In the genomic region with DNA sequence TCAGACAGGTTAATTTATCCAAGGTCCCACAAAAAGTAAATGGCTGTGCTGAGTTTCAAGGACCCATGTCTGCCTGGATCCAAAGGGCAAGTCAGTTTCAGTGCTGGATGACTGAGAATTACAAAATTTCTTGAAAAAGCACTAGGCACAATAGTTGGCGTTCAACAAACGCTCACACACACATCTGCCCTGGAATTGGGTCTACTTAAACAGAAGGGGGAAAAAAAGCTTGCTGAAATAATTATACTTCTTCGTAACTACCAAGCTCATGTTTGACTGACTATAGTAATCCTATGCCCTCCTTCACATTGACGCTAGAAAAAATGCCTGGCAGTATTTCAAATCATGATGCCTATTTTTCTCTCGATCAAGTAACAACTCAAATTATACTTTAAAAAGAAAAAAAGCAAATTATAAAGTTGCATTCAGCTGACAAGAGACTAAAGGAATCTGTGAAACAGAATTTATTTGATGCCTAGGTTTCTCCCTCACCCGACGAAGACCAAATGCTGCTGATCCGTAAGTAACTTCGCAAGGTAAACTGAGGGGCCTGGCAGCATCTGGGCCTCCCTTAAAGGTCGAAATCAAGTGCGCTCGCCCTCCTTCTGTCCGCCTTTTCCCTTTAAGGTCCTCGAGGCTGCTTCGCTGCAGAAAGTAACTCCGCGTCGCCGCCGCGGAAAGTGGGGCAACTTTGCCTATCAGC, we compare ENCODE assay signal across 8 cellular contexts. TPM values are rescaled to one million over a fixed set of nuclear protein-coding genes. Genes with fewer than 3 reads are reported as not detected.
DNase-seq lines count a peak whose midpoint lies in the region; ATAC-seq and TF ChIP-seq lines count a peak whose summit lies in the region.

No MANE protein-coding gene starts in this region.

- H3K4me2 ChIP-seq in KMS-11: peak overlapping the region; percentile 88

- peaks cover 38% of the 10 kb centered on the region for H3K79me2 ChIP-seq in KMS-11 (ENCODE audit: insufficient read depth, low read depth)

- DNase-seq in CD4-positive, CD25-positive, alpha-beta regulatory T cell: peak in 2 of 3 donors; percentile 6 to 8
- DNase-seq in lower leg skin (ENCODE audit: low spot score in 2 of 2) (no peak), type B pancreatic cell (ENCODE audit: extremely low spot score, unreplicated experiment) (no peak), iPS-NIHi7 (ENCODE audit: extremely low spot score) (no peak)
- DNase-seq in activated CD4-positive, alpha-beta T cell treated with anti-CD3 and anti-CD28 coated beads, Interleukin-2, amount 50 U/mL, for 4 hours: no peak

- no peak for ATAC-seq in CD4-positive, CD25-positive, alpha-beta regulatory T cell (ENCODE audit: low read depth in 2 of 2)
- ATAC-seq in HG02852 (IDR thresholded peaks at IDR 0.05; ENCODE audit: unreplicated experiment): no peak

- no peaks in the 10 kb centered on the region for H3K27me3 ChIP-seq in CD4-positive, CD25-positive, alpha-beta regulatory T cell (ENCODE audit: control insufficient read depth, insufficient read depth, low read length)
- no peaks in the 10 kb centered on the region for H3K27me3 ChIP-seq in KMS-11 (ENCODE audit: insufficient read depth, low read depth)

- peaks cover 13% of the 10 kb centered on the region for H3K27me3 Mint-ChIP-seq in CD4-positive, CD25-positive, alpha-beta regulatory T cell
- H3K27me3 Mint-ChIP-seq in brain (peaks cover 16% of the 10 kb centered on the region), type B pancreatic cell (no peaks in the 10 kb centered on the region)

- WGBS in lower leg skin, 2 donors: 6 to 8% methylated on average over 21 of the region's 21 CpGs

- H3K4me3 Mint-ChIP-seq in CD4-positive, CD25-positive, alpha-beta regulatory T cell: peak overlapping the region; percentile 91 to 100 (median 100)
- peak overlapping the region; percentile 91 to 98 (median 98) for H3K4me3 Mint-ChIP-seq in brain
- peak overlapping the region; percentile 98 for H3K4me3 Mint-ChIP-seq in type B pancreatic cell

- peaks cover 23% of the 10 kb centered on the region for H3K4me1 ChIP-seq in CD4-positive, CD25-positive, alpha-beta regulatory T cell (ENCODE audit: control insufficient read depth, insufficient read depth, low read length, poor library complexity, severe bottlenecking)
- H3K4me1 ChIP-seq in KMS-11 (ENCODE audit: low read depth, poor library complexity, severe bottlenecking): peaks cover 35% of the 10 kb centered on the region

- peaks cover 2% of the 10 kb centered on the region; the same call in 1 of the 2 replicates for H4K20me1 ChIP-seq in KMS-11 (ENCODE audit: insufficient read depth)

- H3K4me3 ChIP-seq in CD4-positive, CD25-positive, alpha-beta regulatory T cell (ENCODE audit: low read depth, low read length): peak overlapping the region; percentile 72
- H3K4me3 ChIP-seq in KMS-11 (IDR thresholded peaks at IDR 0.05; ENCODE audit: insufficient read depth, low read depth, low read length) (no peak overlapping the region), lower leg skin (ENCODE audit: low read depth, poor library complexity, severe bottlenecking) (peak overlapping the region; percentile 53)

- no peaks in the 10 kb centered on the region for H3K9me3 ChIP-seq in CD4-positive, CD25-positive, alpha-beta regulatory T cell (ENCODE audit: control insufficient read depth in 2 of 2, low read length in 2 of 2)

- peak overlapping the region; percentile 94 for H3K9ac ChIP-seq in KMS-11

- H3K27ac ChIP-seq in CD4-positive, CD25-positive, alpha-beta regulatory T cell (ENCODE audit: insufficient read depth, low read length, poor library complexity, severe bottlenecking): peak overlapping the region; percentile 92
- peak overlapping the region; percentile 98 for H3K27ac ChIP-seq in KMS-11

- H3K4me1 Mint-ChIP-seq in CD4-positive, CD25-positive, alpha-beta regulatory T cell: peaks cover 18 to 44% (median 23%) of the 10 kb centered on the region in 4 donors
- H3K4me1 Mint-ChIP-seq in brain (peaks cover 37% of the 10 kb centered on the region), type B pancreatic cell (ENCODE audit: unreplicated experiment) (peaks cover 18% of the 10 kb centered on the region)

- TF ChIP-seq CTCF in KMS-11 (conservative IDR thresholded peaks at IDR 0.05; ENCODE audit: low read depth, low read length) (no peak), brain (conservative IDR thresholded peaks at IDR 0.05) (no peak), lower leg skin (IDR thresholded peaks at IDR 0.05) (no peak), type B pancreatic cell (conservative IDR thresholded peaks at IDR 0.05) (no peak)

- H2AFZ ChIP-seq in KMS-11 (ENCODE audit: low read depth): peak overlapping the region; percentile 96

- intact Hi-C loops in lower leg skin (cut with DNase I; ENCODE audit: low total_unique reads): no loop called here

- no peaks in the 10 kb centered on the region for H3K9me3 Mint-ChIP-seq in CD4-positive, CD25-positive, alpha-beta regulatory T cell
- H3K9me3 Mint-ChIP-seq in brain (no peaks in the 10 kb centered on the region), type B pancreatic cell (no peaks in the 10 kb centered on the region)

- no peak for TF ChIP-seq POLR2A in lower leg skin (IDR thresholded peaks at IDR 0.05)

- H3K27ac Mint-ChIP-seq in CD4-positive, CD25-positive, alpha-beta regulatory T cell: peak overlapping the region; percentile 95 to 98 (median 97)
- H3K27ac Mint-ChIP-seq in brain: peak overlapping the region; percentile 43 to 91 (median 88)
- peak overlapping the region; percentile 92 for H3K27ac Mint-ChIP-seq in type B pancreatic cell

- H3K36me3 Mint-ChIP-seq in CD4-positive, CD25-positive, alpha-beta regulatory T cell: no peaks in the 10 kb centered on the region
- H3K36me3 Mint-ChIP-seq in brain: no peaks in the 10 kb centered on the region
- H3K36me3 Mint-ChIP-seq in type B pancreatic cell: no peaks in the 10 kb centered on the region

- H3K36me3 ChIP-seq in CD4-positive, CD25-positive, alpha-beta regulatory T cell (ENCODE audit: control insufficient read depth, insufficient read depth, low read length): no peaks in the 10 kb centered on the region
- H3K36me3 ChIP-seq in KMS-11 (ENCODE audit: insufficient read depth): no peaks in the 10 kb centered on the region

RNA-seq across cellular contexts. Expression of a gene that starts 0.6 kb away (rescaled TPM):
- total RNA-seq in CD4-positive, CD25-positive, alpha-beta regulatory T cell: 30.5 TPM
- 1 to 10 TPM; 4.0 to 7.9 (median 6.0) TPM for polyA plus RNA-seq in CD4-positive, CD25-positive, alpha-beta regulatory T cell
- polyA plus RNA-seq in brain (ENCODE audit: insufficient read depth, low read depth, low replicate concordance): 4.3 TPM
- total RNA-seq in lower leg skin (10 to 100 TPM; 24.0 to 30.2 (median 26.4) TPM), type B pancreatic cell (ENCODE audit: low replicate concordance) (29.5 and 49.1 TPM in 2 replicates)

Comparison
In these comparisons a context has a peak if more than half of its experiments do, and no peak if none do; other contexts are left out.
1. DNase-seq: peak in CD4-positive, CD25-positive, alpha-beta regulatory T cell (2 of 3); none in lower leg skin (0 of 2), type B pancreatic cell (single experiment), iPS-NIHi7 (single experiment) and activated CD4-positive, alpha-beta T cell treated with anti-CD3 and anti-CD28 coated beads, Interleukin-2, amount 50 U/mL, for 4 hours (0 of 2).
2. Peak in every context shown above with its lines, with median percentiles within 50 percentile points of each other: H3K27ac Mint-ChIP-seq and H3K4me3 Mint-ChIP-seq.